8 cellular contexts compared by ENCODE assay signal in the genomic region with DNA sequence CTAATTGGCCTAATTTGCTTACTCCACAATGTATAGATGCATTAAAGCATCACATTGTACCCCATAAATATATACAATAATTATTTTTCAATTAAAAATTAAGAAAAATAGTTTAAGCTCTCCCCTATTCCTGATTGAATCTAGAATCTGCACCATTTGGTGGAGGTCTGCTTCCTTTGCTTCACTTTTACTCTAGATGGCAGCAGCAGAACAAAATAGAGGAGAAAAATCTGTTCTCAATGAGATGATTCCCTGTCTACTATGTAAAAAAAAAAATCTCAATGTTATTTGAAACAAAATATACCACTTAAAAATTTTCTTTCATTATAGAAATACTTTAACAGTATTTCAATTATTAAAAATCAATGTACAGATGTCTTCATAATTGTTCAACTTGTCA.
DNase-seq lines count a peak whose midpoint lies in the region; ATAC-seq and TF ChIP-seq lines count a peak whose summit lies in the region.

No MANE protein-coding gene starts in this region.

- H3K27ac Mint-ChIP-seq in natural killer cell treated with Interleukin-12 subunit alpha and Interleukin-12 subunit beta and Interleukin-15 and Interleukin-18, amount 100 ng/mL, for 72 hours, result no peak overlapping the region

- H3K4me3 ChIP-seq in epithelial cell of esophagus (ENCODE audit: low read length) (no peak overlapping the region), testis (no peak overlapping the region)

- no peaks in the 10 kb centered on the region for H3K36me3 ChIP-seq in testis (ENCODE audit: low read depth, missing control alignments)

- TF ChIP-seq CTCF in 22Rv1 (IDR thresholded peaks at IDR 0.05), result peak; percentile 69
- peak; percentile 65 for TF ChIP-seq CTCF in epithelial cell of esophagus (IDR thresholded peaks at IDR 0.05; ENCODE audit: insufficient read depth, low read depth, low read length, missing control alignments)
- peak in 2 of 3 experiments; percentile 6 to 37 for TF ChIP-seq CTCF in testis (IDR thresholded peaks at IDR 0.05)

- no peak overlapping the region for H3K4me3 Mint-ChIP-seq in natural killer cell treated with Interleukin-12 subunit alpha and Interleukin-12 subunit beta and Interleukin-15 and Interleukin-18, amount 100 ng/mL, for 72 hours

- H3K36me3 Mint-ChIP-seq in natural killer cell treated with Interleukin-12 subunit alpha and Interleukin-12 subunit beta and Interleukin-15 and Interleukin-18, amount 100 ng/mL, for 72 hours, result no peaks in the 10 kb centered on the region

- H3K27me3 Mint-ChIP-seq in natural killer cell treated with Interleukin-12 subunit alpha and Interleukin-12 subunit beta and Interleukin-15 and Interleukin-18, amount 100 ng/mL, for 72 hours, result no peaks in the 10 kb centered on the region

- H3K27me3 ChIP-seq in testis, result no peaks in the 10 kb centered on the region

- H3K27ac ChIP-seq in 22Rv1, result no peak overlapping the region
- no peak overlapping the region for H3K27ac ChIP-seq in testis

- ATAC-seq in GM18867 (IDR thresholded peaks at IDR 0.05; ENCODE audit: unreplicated experiment) (peak; percentile 65), HG03460 (IDR thresholded peaks at IDR 0.05; ENCODE audit: unreplicated experiment) (no peak)
- ATAC-seq in natural killer cell treated with Interleukin-12 subunit alpha and Interleukin-12 subunit beta and Interleukin-15 and Interleukin-18, amount 100 ng/mL, for 72 hours, result no peak

- H3K4me1 Mint-ChIP-seq in natural killer cell treated with Interleukin-12 subunit alpha and Interleukin-12 subunit beta and Interleukin-15 and Interleukin-18, amount 100 ng/mL, for 72 hours (ENCODE audit: low read depth in 2 of 2), result no peaks in the 10 kb centered on the region

- no peaks in the 10 kb centered on the region for H3K9me3 ChIP-seq in testis

- intact Hi-C loops in testis (cut with DNase I; ENCODE audit: low total_unique reads), result loop anchor here (10.0 kb wide), 1 partner anchor 372 kb away; no protein-coding TSS in a partner anchor

- no peak for TF ChIP-seq POLR2A in testis (IDR thresholded peaks at IDR 0.05)

- H3K4me1 ChIP-seq in testis, result no peaks in the 10 kb centered on the region

- H3K9me3 Mint-ChIP-seq in natural killer cell treated with Interleukin-12 subunit alpha and Interleukin-12 subunit beta and Interleukin-15 and Interleukin-18, amount 100 ng/mL, for 72 hours, result no peaks in the 10 kb centered on the region

- peak; percentile 14 for DNase-seq in NCI-H345 treated with DMSO at 0.1 percent for 48 hours (lab: John Stamatoyannopoulos, UW; ENCODE audit: unreplicated experiment)
- peak; percentile 33 for DNase-seq in epithelial cell of esophagus (ENCODE audit: low read depth)
- no peak for DNase-seq in testis
- DNase-seq in stimulated activated CD4-positive, alpha-beta T cell treated with anti-CD3 and anti-CD28 coated beads, Interleukin-4, amount 100 ng/mL, for 1 hour, result no peak
- no peak for DNase-seq in natural killer cell treated with Interleukin-12 subunit alpha and Interleukin-12 subunit beta and Interleukin-15 and Interleukin-18, amount 100 ng/mL, for 72 hours (ENCODE audit: low spot score)

Comparison
In these comparisons a context has a peak if more than half of its experiments do, and no peak if none do; other contexts are left out.
1. DNase-seq: peak in NCI-H345 treated with DMSO at 0.1 percent for 48 hours (single experiment) and epithelial cell of esophagus (single experiment); none in testis (single experiment), stimulated activated CD4-positive, alpha-beta T cell treated with anti-CD3 and anti-CD28 coated beads, Interleukin-4, amount 100 ng/mL, for 1 hour (single experiment) and natural killer cell treated with Interleukin-12 subunit alpha and Interleukin-12 subunit beta and Interleukin-15 and Interleukin-18, amount 100 ng/mL, for 72 hours (single experiment).
2. Peak in every context shown above with its lines, with median percentiles within 50 percentile points of each other: CTCF ChIP-seq.